Comparison of ENCODE assay signal across 8 cellular contexts in the genomic region with DNA sequence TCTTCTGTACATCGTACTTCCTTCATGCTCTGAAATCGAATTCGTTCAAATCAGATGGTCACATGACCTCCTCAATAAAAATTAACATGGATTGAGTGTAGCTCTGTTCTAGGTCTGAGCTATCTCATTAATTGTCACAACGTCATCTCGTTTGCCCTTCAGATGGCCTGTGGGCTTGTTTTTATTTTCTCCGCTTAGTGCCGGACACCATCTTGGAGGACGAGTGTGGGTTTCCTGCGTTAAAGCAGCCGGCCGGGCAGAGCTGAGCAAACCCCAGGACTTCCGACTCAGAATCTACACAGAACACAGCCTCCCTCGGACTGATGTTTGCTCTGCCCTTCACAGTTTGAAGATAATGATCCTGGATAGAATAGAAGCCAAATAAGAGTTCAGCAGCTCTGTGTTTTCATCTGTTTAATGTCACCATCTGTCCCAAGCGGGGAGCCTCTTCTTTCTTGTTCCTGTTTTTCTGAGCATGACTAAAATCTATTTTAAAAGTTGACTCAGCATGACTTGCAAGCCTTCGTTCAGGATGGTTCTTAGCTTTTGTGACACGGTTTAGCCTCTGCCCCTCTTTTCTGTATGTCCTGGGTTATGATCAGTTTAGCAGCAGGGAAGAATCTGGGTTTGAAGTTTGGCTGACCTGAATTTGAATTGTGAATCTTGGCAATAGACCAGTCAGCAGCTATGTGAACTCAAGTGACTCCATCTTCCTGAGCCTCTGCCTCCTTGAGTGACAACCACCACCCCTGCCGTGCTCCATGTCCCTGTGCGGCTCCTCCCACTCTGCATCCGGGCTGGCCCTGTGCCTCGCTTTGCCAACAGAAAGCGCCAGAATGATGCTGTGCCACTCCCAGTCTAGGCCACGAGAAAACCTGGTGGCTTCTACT. TPM values are rescaled to one million over a fixed set of nuclear protein-coding genes. Genes with fewer than 3 reads are reported as not detected.
A peak's percentile ranks its signal among the peaks of the same experiment; 100 is the strongest.
DNase-seq lines count a peak whose midpoint lies in the region; ATAC-seq and TF ChIP-seq lines count a peak whose summit lies in the region.

No MANE protein-coding gene starts in this region.

- peaks cover 10% of the 10 kb centered on the region for H3K27me3 Mint-ChIP-seq in CD4-positive, alpha-beta T cell

- no peaks in the 10 kb centered on the region for H3K4me1 Mint-ChIP-seq in CD4-positive, alpha-beta T cell (ENCODE audit: low read depth)

- peak; percentile 11 to 26 for DNase-seq in activated CD4-positive, alpha-beta T cell treated with anti-CD3 and anti-CD28 coated beads, Interleukin-2, amount 50 U/mL, for 48 hours
- no peak for DNase-seq in activated CD4-positive, alpha-beta T cell treated with anti-CD3 and anti-CD28 coated beads, Interleukin-2, amount 50 U/mL, for 1 hour
- DNase-seq in NCI-H1092 treated with DMSO at 0.1 percent for 48 hours (lab: John Stamatoyannopoulos, UW), result peak; percentile 85
- peak; percentile 58 for DNase-seq in astrocyte of the spinal cord (ENCODE audit: low read depth, low spot score)
- peak; percentile 70 for DNase-seq in myocyte (ENCODE audit: low read depth)
- DNase-seq in SHP77 treated with DMSO at 0.1 percent for 48 hours (lab: John Stamatoyannopoulos, UW), result no peak
- no peak for DNase-seq in CD4-positive, alpha-beta T cell
- no peak for DNase-seq in ecto neural progenitor cell (ENCODE audit: low spot score)

- H3K4me3 Mint-ChIP-seq in CD4-positive, alpha-beta T cell, result no peak overlapping the region

- no peaks in the 10 kb centered on the region for H3K9me3 ChIP-seq in CD4-positive, alpha-beta T cell (ENCODE audit: control insufficient read depth, low read length)

- no peak for TF ChIP-seq CTCF in astrocyte of the spinal cord (IDR thresholded peaks at IDR 0.05; ENCODE audit: low read depth, low read length)
- TF ChIP-seq CTCF in CD4-positive, alpha-beta T cell (IDR thresholded peaks at IDR 0.05), result no peak

- no peak for ATAC-seq in CD4-positive, alpha-beta T cell (ENCODE audit: poor library complexity)

- H3K27me3 ChIP-seq in CD4-positive, alpha-beta T cell (ENCODE audit: control insufficient read depth, insufficient read depth, low read length), result no peaks in the 10 kb centered on the region

- POLR2A ChIA-PET in CD4-positive, alpha-beta T cell (lab: Charles Lee), result interaction anchor here (1.2 kb wide), 1 partner anchor 10 kb away, joined by 3 read pairs; no protein-coding TSS in a partner anchor

- CTCF ChIA-PET in CD4-positive, alpha-beta T cell (lab: Charles Lee), result no interaction called here

- H3K27ac Mint-ChIP-seq in CD4-positive, alpha-beta T cell, result no peak overlapping the region

- no peaks in the 10 kb centered on the region for H3K36me3 Mint-ChIP-seq in CD4-positive, alpha-beta T cell (ENCODE audit: low read depth)

- intact Hi-C loops in CD4-positive, alpha-beta T cell (cut with DNase I, micrococcal nuclease), result no loop called here

- no peak overlapping the region for H3K27ac ChIP-seq in CD4-positive, alpha-beta T cell (ENCODE audit: low read depth, low read length)

- no peaks in the 10 kb centered on the region for H3K9me3 Mint-ChIP-seq in CD4-positive, alpha-beta T cell

- no peak overlapping the region for H3K4me3 ChIP-seq in astrocyte of the spinal cord (ENCODE audit: low read depth, low read length)

- in situ Hi-C loops in astrocyte of the spinal cord (cut with HindIII; ENCODE audit: low sequenced_read_pairs), result no loop called here

RNA-seq across cellular contexts. Expression of a gene that starts 30.6 kb away (rescaled TPM):
- total RNA-seq in myocyte, result not detected in 2 replicates
- polyA plus RNA-seq in myocyte (2012), result not detected
- not detected for total RNA-seq in CD4-positive, alpha-beta T cell

RNA-seq across cellular contexts. Expression of a gene that starts 48.8 kb away (rescaled TPM):
- total RNA-seq in myocyte, result 13.5 and 22.6 TPM in 2 replicates
- polyA plus RNA-seq in myocyte (2012), result 23.0 TPM
- 10 to 100 TPM; 39.3 to 42.3 TPM for total RNA-seq in CD4-positive, alpha-beta T cell

Comparison
In these comparisons a context has a peak if more than half of its experiments do, and no peak if none do; other contexts are left out.
1. DNase-seq: peak in activated CD4-positive, alpha-beta T cell treated with anti-CD3 and anti-CD28 coated beads, Interleukin-2, amount 50 U/mL, for 48 hours (2 of 2), NCI-H1092 treated with DMSO at 0.1 percent for 48 hours (single experiment), astrocyte of the spinal cord (single experiment) and myocyte (single experiment); none in activated CD4-positive, alpha-beta T cell treated with anti-CD3 and anti-CD28 coated beads, Interleukin-2, amount 50 U/mL, for 1 hour (single experiment), SHP77 treated with DMSO at 0.1 percent for 48 hours (single experiment), CD4-positive, alpha-beta T cell (0 of 10) and ecto neural progenitor cell (single experiment).